In genomic region chr4:150994721-150995120, GRCh38 we compare ENCODE assay signal across 27 cellular contexts.
"Had no signal": no experiment of that assay in that cellular context is flagged by ENCODE, and none has a peak within 500 bp of the region (broad histone marks: within the 10 kb centered on the region; RNA-seq: fewer than 3 reads in every experiment).

No MANE protein-coding gene starts in this region.

- H3K27ac ChIP-seq: hepatocyte, left lung, ovary, psoas muscle, right atrium auricular region, transverse colon had no signal

- ATAC-seq: activated T-cell treated with anti-CD3 and anti-CD28 coated beads, Interleukin-2, amount 50 U/mL, for 4 hours; esophagus mucosa; left lung; natural killer cell; psoas muscle had no signal

- H3K36me3 ChIP-seq: breast epithelium, left lung, ovary, right atrium auricular region, transverse colon had no signal

- H3K4me3 ChIP-seq: breast epithelium, hepatocyte, left lung, lung, ovary, psoas muscle, right atrium auricular region, transverse colon had no signal

- DNase-seq: activated CD4-positive, alpha-beta T cell treated with anti-CD3 and anti-CD28 coated beads for 4 hours; activated CD4-positive, alpha-beta T cell treated with anti-CD3 and anti-CD28 coated beads, Interleukin-2, amount 50 U/mL, for 48 hours; activated CD4-positive, CD25-positive, alpha-beta regulatory T cell; activated CD8-positive, alpha-beta memory T cell treated with anti-CD3 and anti-CD28 coated beads, Interleukin-2, amount 50 U/mL, for 48 hours; activated naive CD4-positive, alpha-beta T cell treated with Interleukin-2 at 50 U/mL for 16 hours; activated naive CD8-positive, alpha-beta T cell treated with anti-CD3 and anti-CD28 coated beads for 36 hours; activated T-cell treated with anti-CD3 and anti-CD28 coated beads, Interleukin-2, amount 50 U/mL, for 4 hours; effector memory CD4-positive, alpha-beta T cell; foreskin melanocyte; glutamatergic neuron; immature natural killer cell; kidney glomerular epithelial cell; left lung; natural killer cell; ovary; psoas muscle; stimulated activated CD4-positive, alpha-beta T cell treated with anti-CD3 and anti-CD28 coated beads, Interleukin-1b, Interleukin-23, amount 100 ng/mL, for 48 hours; T1000; transverse colon had no signal

- H2AFZ ChIP-seq: hepatocyte had no signal

- H3K27me3 ChIP-seq: breast epithelium, hepatocyte, left lung, ovary, right atrium auricular region, transverse colon had no signal

- H3K4me1 ChIP-seq: breast epithelium, psoas muscle, right atrium auricular region, transverse colon had no signal

- FAIRE-seq: colon, endothelial cell of umbilical vein, urothelium cell line had no signal

- H3K9me3 ChIP-seq: breast epithelium, left lung, ovary, psoas muscle, right atrium auricular region, transverse colon had no signal

- H3K4me2 ChIP-seq: hepatocyte had no signal
